In genomic region chr15:31400222-31400927, GRCh38 we compare ENCODE assay signal across 15 cellular contexts.
A peak's percentile ranks its signal among the peaks of the same experiment; 100 is the strongest.
DNase-seq lines count a peak whose midpoint lies in the region; ATAC-seq and TF ChIP-seq lines count a peak whose summit lies in the region.
"Had no signal": no experiment of that assay in that cellular context is flagged by ENCODE, and none has a peak within 500 bp of the region (broad histone marks: within the 10 kb centered on the region; RNA-seq: fewer than 3 reads in every experiment).

No MANE protein-coding gene starts in this region.

- H3K9ac ChIP-seq in NT2/D1 (ENCODE audit: insufficient read length, low read depth), result peak overlapping the region; percentile 42
- H3K9ac ChIP-seq: parathyroid adenoma had no signal

- no peak for ATAC-seq in stimulated activated naive B cell treated with anti-CD40 and anti-IgM and Interleukin-4, amounts not matched to agents 10 μg/mL and 1 μg/mL and 100 μg/mL, for 72 hours (replicated peaks)
- ATAC-seq: mucosa of descending colon had no signal

- H3K36me3 ChIP-seq in NT2/D1 (ENCODE audit: insufficient read depth, insufficient read length, low read length), result no peaks in the 10 kb centered on the region
- H3K36me3 ChIP-seq: adrenal gland, SJCRH30 had no signal

- H3K27me3 ChIP-seq in NT2/D1 (ENCODE audit: insufficient read depth, insufficient read length), result no peaks in the 10 kb centered on the region
- H3K27me3 ChIP-seq: adrenal gland, SJCRH30 had no signal

- peak overlapping the region; percentile 73 for H3K27ac Mint-ChIP-seq in activated T-cell treated with anti-CD3 and anti-CD28 coated beads, Interleukin-2, amount 50 U/mL, for 24 hours
- H3K27ac Mint-ChIP-seq in stimulated activated naive B cell treated with anti-CD40 and anti-IgM and Interleukin-4, amounts not matched to agents 10 μg/mL and 1 μg/mL and 100 μg/mL, for 72 hours, result peak overlapping the region; percentile 47

- peaks cover 12% of the 10 kb centered on the region for H3K4me1 ChIP-seq in NT2/D1 (ENCODE audit: insufficient read depth, insufficient read length)
- H3K4me1 ChIP-seq: parathyroid adenoma had no signal

- no peaks in the 10 kb centered on the region for H3K9me3 Mint-ChIP-seq in activated T-cell treated with anti-CD3 and anti-CD28 coated beads, Interleukin-2, amount 50 U/mL, for 24 hours
- H3K9me3 Mint-ChIP-seq in stimulated activated naive B cell treated with anti-CD40 and anti-IgM and Interleukin-4, amounts not matched to agents 10 μg/mL and 1 μg/mL and 100 μg/mL, for 72 hours, result peaks cover 0 to 3% of the 10 kb centered on the region in 2 donors

- no peaks in the 10 kb centered on the region for H3K27me3 Mint-ChIP-seq in activated T-cell treated with anti-CD3 and anti-CD28 coated beads, Interleukin-2, amount 50 U/mL, for 24 hours
- no peaks in the 10 kb centered on the region for H3K27me3 Mint-ChIP-seq in stimulated activated naive B cell treated with anti-CD40 and anti-IgM and Interleukin-4, amounts not matched to agents 10 μg/mL and 1 μg/mL and 100 μg/mL, for 72 hours

- no peak for DNase-seq in activated T-cell treated with anti-CD3 and anti-CD28 coated beads, Interleukin-2, amount 50 U/mL, for 24 hours
- DNase-seq in activated T-cell treated with anti-CD3 and anti-CD28 coated beads, Interleukin-2, amount 50 U/mL, for 1 hour, result no peak
- no peak for DNase-seq in NT2/D1 (ENCODE audit: low read depth, low spot score)
- no peak for DNase-seq in coronary artery (ENCODE audit: low spot score)
- DNase-seq in stimulated activated naive B cell treated with anti-CD40 and anti-IgM and Interleukin-4, amounts not matched to agents 10 μg/mL and 1 μg/mL and 100 μg/mL, for 72 hours, result no peak
- DNase-seq in stimulated activated naive CD4-positive, alpha-beta T cell treated with Interleukin-2 at 50 U/mL for 16 hours (lab: John Stamatoyannopoulos, UW), result no peak
- no peak for DNase-seq in ureter (ENCODE audit: low spot score)
- DNase-seq in HT-29 (ENCODE audit: low spot score), result no peak
- DNase-seq: KBM-7, NCI-H1436, NCI-H446 treated with DMSO at 0.1 percent for 48 hours, SJCRH30 had no signal

- H3K9me3 ChIP-seq in NT2/D1 (ENCODE audit: insufficient read depth, low read length), result 0 out of 2 replicates have a peak, but pooled peaks cover 6% of the 10 kb centered on the region
- H3K9me3 ChIP-seq: adrenal gland, mucosa of descending colon, SJCRH30 had no signal

- H3K4me3 Mint-ChIP-seq in activated T-cell treated with anti-CD3 and anti-CD28 coated beads, Interleukin-2, amount 50 U/mL, for 24 hours, result no peak overlapping the region
- no peak overlapping the region for H3K4me3 Mint-ChIP-seq in stimulated activated naive B cell treated with anti-CD40 and anti-IgM and Interleukin-4, amounts not matched to agents 10 μg/mL and 1 μg/mL and 100 μg/mL, for 72 hours

- H3K36me3 Mint-ChIP-seq in activated T-cell treated with anti-CD3 and anti-CD28 coated beads, Interleukin-2, amount 50 U/mL, for 24 hours (ENCODE audit: low read depth), result no peaks in the 10 kb centered on the region
- H3K36me3 Mint-ChIP-seq in stimulated activated naive B cell treated with anti-CD40 and anti-IgM and Interleukin-4, amounts not matched to agents 10 μg/mL and 1 μg/mL and 100 μg/mL, for 72 hours, result peaks cover 2 to 4% of the 10 kb centered on the region in 2 donors

- H3K4me3 ChIP-seq in NT2/D1 (ENCODE audit: insufficient read length, low read depth) (no peak overlapping the region), coronary artery (no peak overlapping the region)
- H3K4me3 ChIP-seq: adrenal gland, mucosa of descending colon, SJCRH30 had no signal

- H3K4me1 Mint-ChIP-seq in activated T-cell treated with anti-CD3 and anti-CD28 coated beads, Interleukin-2, amount 50 U/mL, for 24 hours (ENCODE audit: low read depth), result peaks cover 53% of the 10 kb centered on the region
- H3K4me1 Mint-ChIP-seq in stimulated activated naive B cell treated with anti-CD40 and anti-IgM and Interleukin-4, amounts not matched to agents 10 μg/mL and 1 μg/mL and 100 μg/mL, for 72 hours, result peaks cover 35 to 54% of the 10 kb centered on the region in 2 donors

- no peak for TF ChIP-seq CTCF in coronary artery (IDR thresholded peaks at IDR 0.05)

- H3K27ac ChIP-seq in coronary artery, result peak overlapping the region; percentile 3 to 38
- H3K27ac ChIP-seq: parathyroid adenoma, SJCRH30 had no signal
